ENCODE assay signal across 11 cellular contexts in genomic region chr19:55276720-55277430, GRCh38. TPM values are rescaled to one million over a fixed set of nuclear protein-coding genes. Genes with fewer than 3 reads are reported as not detected.
DNase-seq lines count a peak whose midpoint lies in the region; ATAC-seq and TF ChIP-seq lines count a peak whose summit lies in the region.
"Had no signal": no experiment of that assay in that cellular context is flagged by ENCODE, and none has a peak within 500 bp of the region (broad histone marks: within the 10 kb centered on the region; RNA-seq: fewer than 3 reads in every experiment).

No MANE protein-coding gene starts in this region.

- no peaks in the 10 kb centered on the region for H3K27me3 ChIP-seq in mammary epithelial cell (ENCODE audit: insufficient read depth, low read length)
- H3K27me3 ChIP-seq in MM.1S (replicated peaks; ENCODE audit: insufficient read depth, low read length): no peaks in the 10 kb centered on the region
- H3K27me3 ChIP-seq: right atrium auricular region had no signal

- peaks cover 33% of the 10 kb centered on the region for H3K36me3 Mint-ChIP-seq in MCF 10A (ENCODE audit: insufficient read depth, unreplicated experiment)
- H3K36me3 Mint-ChIP-seq in dendritic cell treated with granulocyte-macrophage colony-stimulating factor and Interleukin-4, amounts not matched to agents 40 ng/mL and 50 ng/mL, for 4 days (ENCODE audit: low read depth): peaks cover 55% of the 10 kb centered on the region

- H3F3A ChIP-seq in MM.1S (ENCODE audit: insufficient read depth, low read length): peaks cover 34% of the 10 kb centered on the region

- in situ Hi-C loops in mammary epithelial cell (cut with MboI; ENCODE audit: low sequenced_read_pairs in 2 of 2): no loop called here

- no peak overlapping the region for H3K4me3 Mint-ChIP-seq in MCF 10A (ENCODE audit: unreplicated experiment)
- no peak overlapping the region for H3K4me3 Mint-ChIP-seq in dendritic cell treated with granulocyte-macrophage colony-stimulating factor and Interleukin-4, amounts not matched to agents 40 ng/mL and 50 ng/mL, for 4 days

- ATAC-seq in stimulated activated naive CD8-positive, alpha-beta T cell treated with anti-CD3 and anti-CD28 coated beads, Interleukin-15, Interleukin-2, amounts not matched to agents 100 U/mL and 50 U/mL, for 24 hours: no peak
- no peak for ATAC-seq in GM19023 (IDR thresholded peaks at IDR 0.05; ENCODE audit: unreplicated experiment)

- intact Hi-C loops in MCF 10A (cut with micrococcal nuclease) (no loop called here), mammary epithelial cell (cut with micrococcal nuclease) (no loop called here)
- intact Hi-C loops in dendritic cell treated with granulocyte-macrophage colony-stimulating factor and Interleukin-4, amounts not matched to agents 40 ng/mL and 50 ng/mL, for 4 days (cut with micrococcal nuclease): no loop called here

- H3K9me2 ChIP-seq in MM.1S (replicated peaks; ENCODE audit: insufficient read depth, low read length): no peaks in the 10 kb centered on the region

- no peak overlapping the region for H3K4me3 ChIP-seq in mammary epithelial cell (replicated peaks in 1 of 3; ENCODE audit: insufficient read depth in 1 of 3, low read depth in 2 of 3, low read length in 3 of 3)
- H3K4me3 ChIP-seq in MM.1S (ENCODE audit: low read length): peak overlapping the region; percentile 40
- H3K4me3 ChIP-seq: right atrium auricular region had no signal

- H3K4me2 ChIP-seq in mammary epithelial cell (ENCODE audit: insufficient read depth, low read depth, low read length) (no peak overlapping the region), MM.1S (ENCODE audit: low read depth, low read length) (peak overlapping the region; percentile 86)

- H3K4me1 Mint-ChIP-seq in MCF 10A (ENCODE audit: insufficient read depth, unreplicated experiment): peaks cover 23% of the 10 kb centered on the region
- H3K4me1 Mint-ChIP-seq in dendritic cell treated with granulocyte-macrophage colony-stimulating factor and Interleukin-4, amounts not matched to agents 40 ng/mL and 50 ng/mL, for 4 days (ENCODE audit: low read depth): peaks cover 34% of the 10 kb centered on the region

- H3K9me3 Mint-ChIP-seq in MCF 10A (ENCODE audit: unreplicated experiment): no peaks in the 10 kb centered on the region
- no peaks in the 10 kb centered on the region for H3K9me3 Mint-ChIP-seq in dendritic cell treated with granulocyte-macrophage colony-stimulating factor and Interleukin-4, amounts not matched to agents 40 ng/mL and 50 ng/mL, for 4 days

- H3K27me3 Mint-ChIP-seq in MCF 10A (ENCODE audit: insufficient read depth, unreplicated experiment): no peaks in the 10 kb centered on the region
- no peaks in the 10 kb centered on the region for H3K27me3 Mint-ChIP-seq in dendritic cell treated with granulocyte-macrophage colony-stimulating factor and Interleukin-4, amounts not matched to agents 40 ng/mL and 50 ng/mL, for 4 days

- TF ChIP-seq CTCF in MCF 10A (IDR thresholded peaks at IDR 0.05; ENCODE audit: unreplicated experiment) (no peak), mammary epithelial cell (conservative IDR thresholded peaks at IDR 0.05 in 1 of 2, IDR thresholded peaks at IDR 0.05 in 1 of 2; ENCODE audit: extremely low read depth in 1 of 2, insufficient read depth in 1 of 2, low read depth in 1 of 2, low read length in 2 of 2) (no peak), MM.1S (IDR thresholded peaks at IDR 0.05; ENCODE audit: low read length) (no peak)

- H2AFZ ChIP-seq in mammary epithelial cell (ENCODE audit: low read depth, low read length): no peak overlapping the region
- H2AFZ ChIP-seq in MM.1S (ENCODE audit: low read length): 0 out of 2 replicates have a peak overlapping the region, but pooled peaks have one; percentile 10

- 97% methylated on average over 15 of the region's 15 CpGs for WGBS in mammary epithelial cell (ENCODE audit: low coverage, missing lambda C conversion rate)

- POLR2A ChIA-PET in MCF 10A (lab: Yijun Ruan, JAX): no interaction called here

- dilution Hi-C loops in mammary epithelial cell (cut with HindIII; ENCODE audit: low sequenced_read_pairs): no loop called here

- peak overlapping the region; percentile 53 for H3K27ac Mint-ChIP-seq in MCF 10A (ENCODE audit: low read depth, unreplicated experiment)
- peak overlapping the region; percentile 10 for H3K27ac Mint-ChIP-seq in dendritic cell treated with granulocyte-macrophage colony-stimulating factor and Interleukin-4, amounts not matched to agents 40 ng/mL and 50 ng/mL, for 4 days

- H3K27ac ChIP-seq in mammary epithelial cell (ENCODE audit: insufficient read depth, low read depth, low read length): no peak overlapping the region
- H3K27ac ChIP-seq in MM.1S (ENCODE audit: low read length): peak overlapping the region; percentile 88
- H3K27ac ChIP-seq: right atrium auricular region, WERI-Rb-1 had no signal

- H3K4me1 ChIP-seq in mammary epithelial cell (ENCODE audit: insufficient read depth, low read length) (peaks cover 5% of the 10 kb centered on the region), MM.1S (ENCODE audit: low read length) (peaks cover 44% of the 10 kb centered on the region)

- CTCF ChIA-PET in MCF 10A (lab: Yijun Ruan, JAX): interaction anchor here (0.6 to 0.7 kb wide), 2 partner anchors 20 to 25 kb away, joined by 3 to 4 read pairs; no protein-coding TSS in a partner anchor
- CTCF ChIA-PET in mammary epithelial cell (lab: Charles Lee; ENCODE audit: low non-redundant PET): no interaction called here

- H3K79me2 ChIP-seq in mammary epithelial cell (ENCODE audit: insufficient read depth, low read length): peaks cover 13% of the 10 kb centered on the region
- H3K79me2 ChIP-seq in MM.1S (ENCODE audit: low read length): peaks cover 35% of the 10 kb centered on the region

- DNase-seq in MCF 10A (ENCODE audit: unreplicated experiment) (no peak), mammary epithelial cell (no peak), MM.1S (no peak), HK-2 (ENCODE audit: unreplicated experiment) (no peak), mesenteric fat pad (ENCODE audit: low spot score) (no peak)
- no peak for DNase-seq in stimulated activated naive CD8-positive, alpha-beta T cell treated with anti-CD3 and anti-CD28 coated beads, Interleukin-15, Interleukin-2, amounts not matched to agents 100 U/mL and 50 U/mL, for 24 hours
- DNase-seq: WERI-Rb-1 had no signal

- BruUV-seq in MCF 10A (replicated peaks; lab: Mats Ljungman, UMichigan) (no TSS peak), mammary epithelial cell (replicated peaks; lab: Mats Ljungman, UMichigan) (no TSS peak)

- H4K20me1 ChIP-seq in mammary epithelial cell (ENCODE audit: insufficient read depth, low read length) (no peaks in the 10 kb centered on the region), MM.1S (ENCODE audit: insufficient read depth, low read length) (no peaks in the 10 kb centered on the region)

- H3K9me3 ChIP-seq in mammary epithelial cell (replicated peaks; ENCODE audit: insufficient read depth, low read length): no peaks in the 10 kb centered on the region
- no peaks in the 10 kb centered on the region for H3K9me3 ChIP-seq in MM.1S (replicated peaks; ENCODE audit: insufficient read depth, low read length)
- H3K9me3 ChIP-seq: right atrium auricular region had no signal

- H3K9ac ChIP-seq in mammary epithelial cell (ENCODE audit: insufficient read depth, low read length) (no peak overlapping the region), MM.1S (ENCODE audit: low read length) (peak overlapping the region; percentile 53)

- H3K36me3 ChIP-seq in mammary epithelial cell (ENCODE audit: insufficient read depth, low read length) (peaks cover 2% of the 10 kb centered on the region), MM.1S (replicated peaks; ENCODE audit: insufficient read depth, low read length) (no peaks in the 10 kb centered on the region; the same call in 1 of the 2 replicates)

RNA-seq across cellular contexts. Expression of gene HSPBP1, which starts 3.0 kb away (rescaled TPM):
- total RNA-seq in MCF 10A (2022) (49.2 and 53.1 TPM in 2 replicates), mammary epithelial cell (10 to 100 TPM; 27.5 to 42.9 TPM), mesenteric fat pad (20.2 TPM)
- 36.7 TPM for polyA plus RNA-seq in mammary epithelial cell
- polyA minus RNA-seq in mammary epithelial cell: 19.2 TPM

RNA-seq across cellular contexts. Expression of gene BRSK1, which starts 6.9 kb away (rescaled TPM):
- total RNA-seq in MCF 10A (2022) (3.8 and 5.1 TPM in 2 replicates), mammary epithelial cell (1 to 10 TPM; 1.5 to 4.2 TPM), mesenteric fat pad (1.2 TPM)
- 0.27 TPM for polyA plus RNA-seq in mammary epithelial cell
- polyA minus RNA-seq in mammary epithelial cell: 0.36 TPM

RNA-seq across cellular contexts. Expression of gene PPP6R1, which starts 18.1 kb away (rescaled TPM):
- 70.6 and 78.9 TPM in 2 replicates for total RNA-seq in MCF 10A (2022)
- total RNA-seq in mammary epithelial cell: 10 to 100 TPM; 28.3 to 74.2 TPM
- polyA plus RNA-seq in mammary epithelial cell: 50.8 TPM
- polyA minus RNA-seq in mammary epithelial cell: 115 TPM
- total RNA-seq in mesenteric fat pad: 49.4 TPM

RNA-seq across cellular contexts. Expression of gene TMEM150B, which starts 48.3 kb away (rescaled TPM):
- not detected in 2 replicates for total RNA-seq in MCF 10A (2022)
- not detected for total RNA-seq in mammary epithelial cell
- not detected for polyA plus RNA-seq in mammary epithelial cell
- not detected for polyA minus RNA-seq in mammary epithelial cell
- total RNA-seq in mesenteric fat pad: 7.1 TPM
- total RNA-seq: lung microvascular endothelial cell had no signal

RNA-seq across cellular contexts. Expression of gene TMEM86B, which starts 48.3 kb away (rescaled TPM):
- 4.2 and 4.7 TPM in 2 replicates for total RNA-seq in MCF 10A (2022)
- total RNA-seq in mammary epithelial cell: 1 to 10 TPM; 1.7 to 3.6 TPM
- 1.0 TPM for polyA plus RNA-seq in mammary epithelial cell
- 1.1 TPM for polyA minus RNA-seq in mammary epithelial cell
- 1.6 TPM for total RNA-seq in mesenteric fat pad
